ENCODE assay signal across 20 cellular contexts in genomic region chr10:44396671-44397191, GRCh38. TPM values are rescaled to one million over a fixed set of nuclear protein-coding genes. Genes with fewer than 3 reads are reported as not detected.
A peak's percentile ranks its signal among the peaks of the same experiment; 100 is the strongest.
DNase-seq lines count a peak whose midpoint lies in the region; ATAC-seq and TF ChIP-seq lines count a peak whose summit lies in the region.
"Had no signal": no experiment of that assay in that cellular context is flagged by ENCODE, and none has a peak within 500 bp of the region (broad histone marks: within the 10 kb centered on the region; RNA-seq: fewer than 3 reads in every experiment).

No MANE protein-coding gene starts in this region.

- H3K4me3 ChIP-seq in endodermal cell (ENCODE audit: low read length) (no peak overlapping the region), osteoblast (ENCODE audit: insufficient read depth, low read length) (no peak overlapping the region), vagina (no peak overlapping the region)
- H3K4me3 ChIP-seq: SK-N-MC had no signal

- no peaks in the 10 kb centered on the region for H3K9me3 Mint-ChIP-seq in activated CD4-positive, alpha-beta T cell treated with anti-CD3 and anti-CD28 coated beads, Interleukin-2, amount 10 ng/mL, durations not matched to agents 7 days and 5 days
- no peaks in the 10 kb centered on the region for H3K9me3 Mint-ChIP-seq in endodermal cell

- TF ChIP-seq CTCF in endodermal cell (conservative IDR thresholded peaks at IDR 0.05) = no peak
- no peak for TF ChIP-seq CTCF in osteoblast (IDR thresholded peaks at IDR 0.05; ENCODE audit: extremely low read depth, low read depth, low read length)
- TF ChIP-seq CTCF in vagina (IDR thresholded peaks at IDR 0.05) = no peak

- no peak overlapping the region for H3K27ac Mint-ChIP-seq in activated CD4-positive, alpha-beta T cell treated with anti-CD3 and anti-CD28 coated beads, Interleukin-2, amount 10 ng/mL, durations not matched to agents 7 days and 5 days
- H3K27ac Mint-ChIP-seq in endodermal cell = no peak overlapping the region

- POLR2A ChIA-PET in activated CD4-positive, alpha-beta T cell treated with anti-CD3 and anti-CD28 coated beads, Interleukin-2, amount 10 ng/mL, durations not matched to agents 7 days and 5 days (lab: Charles Lee) = no interaction called here

- H3K9me3 ChIP-seq in endodermal cell (ENCODE audit: control insufficient read depth, low read length) = no peaks in the 10 kb centered on the region
- H3K9me3 ChIP-seq in osteoblast (ENCODE audit: low read depth, low read length) = no peaks in the 10 kb centered on the region
- no peaks in the 10 kb centered on the region for H3K9me3 ChIP-seq in vagina

- intact Hi-C loops in vagina (cut with DNase I) = no loop called here

- H3K4me1 Mint-ChIP-seq in activated CD4-positive, alpha-beta T cell treated with anti-CD3 and anti-CD28 coated beads, Interleukin-2, amount 10 ng/mL, durations not matched to agents 7 days and 5 days = no peaks in the 10 kb centered on the region
- peaks cover 34% of the 10 kb centered on the region for H3K4me1 Mint-ChIP-seq in endodermal cell

- H3K4me1 ChIP-seq in endodermal cell (ENCODE audit: control insufficient read depth, insufficient read depth, low read length) (peaks cover 13% of the 10 kb centered on the region), osteoblast (ENCODE audit: insufficient read depth, low read length) (no peaks in the 10 kb centered on the region), vagina (peaks cover 33% of the 10 kb centered on the region)

- peak; percentile 2 for DNase-seq in activated CD4-positive, alpha-beta T cell treated with anti-CD3 and anti-CD28 coated beads, Interleukin-2, amount 10 ng/mL, durations not matched to agents 7 days and 5 days
- DNase-seq in activated CD4-positive, alpha-beta T cell treated with anti-CD3 and anti-CD28 coated beads, Interleukin-2, amount 50 U/mL, for 1 hour = no peak
- DNase-seq in endodermal cell (peak; percentile 32), osteoblast (ENCODE audit: insufficient read length, low spot score, missing footprints) (peak; percentile 55), vagina (ENCODE audit: extremely low spot score in 2 of 2) (peak; percentile 54 to 74), DMS 273 treated with DMSO at 0.1 percent for 48 hours (lab: John Stamatoyannopoulos, UW) (no peak), NCI-H524 treated with DMSO at 0.1 percent for 48 hours (lab: John Stamatoyannopoulos, UW) (no peak)
- DNase-seq: AML-193; DND-41; KG1; MV-4-11; NCI-H1694 treated with DMSO at 0.1 percent for 48 hours; NCI-H748 treated with DMSO at 0.1 percent for 48 hours; NK-92 treated with Interleukin-12 subunit alpha and Interleukin-12 subunit beta, amount 100 ng/mL, for 24 hours; SHP77 had no signal

- H3K79me2 ChIP-seq in osteoblast (ENCODE audit: insufficient read depth, low read length) = no peaks in the 10 kb centered on the region

- H3K27me3 ChIP-seq in endodermal cell (ENCODE audit: control insufficient read depth, insufficient read depth, low read length, poor library complexity, severe bottlenecking) (peaks cover 49% of the 10 kb centered on the region), osteoblast (ENCODE audit: insufficient read depth, low read length) (peaks cover 5% of the 10 kb centered on the region), vagina (no peaks in the 10 kb centered on the region)

- no peak overlapping the region for H3K4me3 Mint-ChIP-seq in activated CD4-positive, alpha-beta T cell treated with anti-CD3 and anti-CD28 coated beads, Interleukin-2, amount 10 ng/mL, durations not matched to agents 7 days and 5 days
- no peak overlapping the region for H3K4me3 Mint-ChIP-seq in endodermal cell

- no peak for ATAC-seq in GM18520 (IDR thresholded peaks at IDR 0.05; ENCODE audit: unreplicated experiment)

- no peak overlapping the region for H2AFZ ChIP-seq in osteoblast (ENCODE audit: low read length)

- H3K36me3 Mint-ChIP-seq in activated CD4-positive, alpha-beta T cell treated with anti-CD3 and anti-CD28 coated beads, Interleukin-2, amount 10 ng/mL, durations not matched to agents 7 days and 5 days (ENCODE audit: low read depth) = no peaks in the 10 kb centered on the region
- H3K36me3 Mint-ChIP-seq in endodermal cell (ENCODE audit: low read depth) = no peaks in the 10 kb centered on the region

- peaks cover 7% of the 10 kb centered on the region for H3K27me3 Mint-ChIP-seq in activated CD4-positive, alpha-beta T cell treated with anti-CD3 and anti-CD28 coated beads, Interleukin-2, amount 10 ng/mL, durations not matched to agents 7 days and 5 days
- H3K27me3 Mint-ChIP-seq in endodermal cell (ENCODE audit: insufficient read depth) = peaks cover 68% of the 10 kb centered on the region

- H4K20me1 ChIP-seq in osteoblast (ENCODE audit: insufficient read depth, low read length) = no peaks in the 10 kb centered on the region

- CTCF ChIA-PET in activated CD4-positive, alpha-beta T cell treated with anti-CD3 and anti-CD28 coated beads, Interleukin-2, amount 10 ng/mL, durations not matched to agents 7 days and 5 days (lab: Charles Lee) = interaction anchor here (0.6 to 1.0 kb wide), 2 partner anchors 10 to 218 kb away, joined by 3 to 4 read pairs; no protein-coding TSS in a partner anchor

- no peak for TF ChIP-seq POLR2A in vagina (IDR thresholded peaks at IDR 0.05)

- H3K36me3 ChIP-seq in endodermal cell (ENCODE audit: control insufficient read depth, insufficient read depth, low read length) = no peaks in the 10 kb centered on the region
- H3K36me3 ChIP-seq in osteoblast (ENCODE audit: insufficient read depth, low read length) = no peaks in the 10 kb centered on the region
- H3K36me3 ChIP-seq in vagina = no peaks in the 10 kb centered on the region

- WGBS in endodermal cell (ENCODE audit: insufficient coverage in 1 of 2, insufficient read length in 1 of 2), 2 experiments = 86 to 88% methylated on average over 4 to 7 of the region's 7 CpGs

- H3K27ac ChIP-seq in endodermal cell (ENCODE audit: low read depth, low read length) (no peak overlapping the region), osteoblast (ENCODE audit: low read depth, low read length) (no peak overlapping the region), vagina (no peak overlapping the region)
- H3K27ac ChIP-seq: 22Rv1, SK-N-MC had no signal

- no peak overlapping the region for H3K4me2 ChIP-seq in osteoblast (ENCODE audit: insufficient read depth, low read length)

- H3K9ac ChIP-seq in endodermal cell (ENCODE audit: extremely low read depth, low read length, poor library complexity, severe bottlenecking) = no peak overlapping the region

RNA-seq across cellular contexts. Expression of gene CXCL12, which starts 11.8 kb away (rescaled TPM):
- not detected for total RNA-seq in activated CD4-positive, alpha-beta T cell treated with anti-CD3 and anti-CD28 coated beads, Interleukin-2, amount 10 ng/mL, durations not matched to agents 7 days and 5 days
- total RNA-seq in endodermal cell (10 to 100 TPM in 1 of 2 donors, under 1 TPM in 1; 0.91 to 13.5 TPM), osteoblast (288 and 358 TPM in 2 replicates), vagina (112 TPM)
- 10.8 TPM for polyA plus RNA-seq in endodermal cell (2013, experiment 1 of 2)
- polyA plus RNA-seq in endodermal cell (2013, experiment 2 of 2) = 6.4 TPM
- total RNA-seq: HT-29, NCI-H460 had no signal

Comparison
In these comparisons a context has a peak if more than half of its experiments do, and no peak if none do; other contexts are left out.
1. DNase-seq: peak in activated CD4-positive, alpha-beta T cell treated with anti-CD3 and anti-CD28 coated beads, Interleukin-2, amount 10 ng/mL, durations not matched to agents 7 days and 5 days (single experiment), endodermal cell (single experiment), osteoblast (single experiment) and vagina (2 of 2); none in activated CD4-positive, alpha-beta T cell treated with anti-CD3 and anti-CD28 coated beads, Interleukin-2, amount 50 U/mL, for 1 hour (single experiment), DMS 273 treated with DMSO at 0.1 percent for 48 hours (single experiment) and NCI-H524 treated with DMSO at 0.1 percent for 48 hours (single experiment).